17 cellular contexts compared by ENCODE assay signal in genomic region chr17:76582660-76583059, GRCh38. TPM values are rescaled to one million over a fixed set of nuclear protein-coding genes. Genes with fewer than 3 reads are reported as not detected.
DNase-seq lines count a peak whose midpoint lies in the region; TF ChIP-seq lines count a peak whose summit lies in the region.
"Had no signal": no experiment of that assay in that cellular context is flagged by ENCODE, and none has a peak within 500 bp of the region (broad histone marks: within the 10 kb centered on the region; RNA-seq: fewer than 3 reads in every experiment).

No MANE protein-coding gene starts in this region.

- H3K4me1 ChIP-seq in breast epithelium (peaks cover 0 to 7% of the 10 kb centered on the region in 2 donors), esophagus squamous epithelium (peaks cover 17 to 96% (median 20%) of the 10 kb centered on the region in 3 donors), tibial nerve (peaks cover 0 to 63% (median 19%) of the 10 kb centered on the region in 4 donors), esophagus muscularis mucosa (peaks cover 15 to 30% (median 27%) of the 10 kb centered on the region in 4 donors)

- H3K4me3 ChIP-seq in breast epithelium (no peak overlapping the region), esophagus squamous epithelium (peak overlapping the region in 1 of 4 donors; percentile 23), tibial nerve (no peak overlapping the region), esophagus muscularis mucosa (no peak overlapping the region)

- peak overlapping the region; percentile 58 to 65 for H3K27ac ChIP-seq in breast epithelium
- peak overlapping the region; percentile 74 to 92 (median 78) for H3K27ac ChIP-seq in esophagus squamous epithelium
- peak overlapping the region in 3 of 4 donors; percentile 61 to 95 (median 88) for H3K27ac ChIP-seq in tibial nerve
- H3K27ac ChIP-seq in esophagus muscularis mucosa (replicated peaks in 1 of 4): no peak overlapping the region

- 13% methylated on average over 3 of the region's 3 CpGs; no CpG with 5 or more reads in 1 of the 2 donors for WGBS in esophagus squamous epithelium, 2 donors
- 30 to 32% methylated on average over 3 of the region's 3 CpGs for WGBS in tibial nerve, 2 donors
- 37% methylated on average over 3 of the region's 3 CpGs for WGBS in esophagus muscularis mucosa

- no peak for TF ChIP-seq POLR2A in breast epithelium (IDR thresholded peaks at IDR 0.05)
- TF ChIP-seq POLR2A in esophagus squamous epithelium (IDR thresholded peaks at IDR 0.05): no peak
- peak in 1 of 2 donors; percentile 18 for TF ChIP-seq POLR2A in tibial nerve (IDR thresholded peaks at IDR 0.05)
- TF ChIP-seq POLR2A in esophagus muscularis mucosa (IDR thresholded peaks at IDR 0.05; ENCODE audit: low read depth): no peak

- TF ChIP-seq EP300 in tibial nerve (IDR thresholded peaks at IDR 0.05): peak in 1 of 2 donors; percentile 42
- no peak for TF ChIP-seq EP300 in esophagus muscularis mucosa (IDR thresholded peaks at IDR 0.05)

- H3K36me3 ChIP-seq in breast epithelium (no peaks in the 10 kb centered on the region), esophagus squamous epithelium (no peaks in the 10 kb centered on the region), tibial nerve (no peaks in the 10 kb centered on the region), esophagus muscularis mucosa (no peaks in the 10 kb centered on the region)

- TF ChIP-seq CTCF in breast epithelium (IDR thresholded peaks at IDR 0.05): no peak
- no peak for TF ChIP-seq CTCF in esophagus squamous epithelium (IDR thresholded peaks at IDR 0.05)
- no peak for TF ChIP-seq CTCF in tibial nerve (IDR thresholded peaks at IDR 0.05)
- no peak for TF ChIP-seq CTCF in esophagus muscularis mucosa (IDR thresholded peaks at IDR 0.05)

- no peaks in the 10 kb centered on the region for H3K9me3 ChIP-seq in breast epithelium
- no peaks in the 10 kb centered on the region for H3K9me3 ChIP-seq in esophagus squamous epithelium
- H3K9me3 ChIP-seq in tibial nerve: no peaks in the 10 kb centered on the region
- no peaks in the 10 kb centered on the region for H3K9me3 ChIP-seq in esophagus muscularis mucosa

- peaks cover 3 to 5% of the 10 kb centered on the region in 2 donors for H3K27me3 ChIP-seq in breast epithelium
- peaks cover 0 to 26% (median 0%) of the 10 kb centered on the region in 4 donors for H3K27me3 ChIP-seq in esophagus squamous epithelium
- peaks cover 0 to 5% of the 10 kb centered on the region in 2 donors for H3K27me3 ChIP-seq in tibial nerve
- H3K27me3 ChIP-seq in esophagus muscularis mucosa: peaks cover 0 to 33% (median 23%) of the 10 kb centered on the region in 4 donors

- DNase-seq in NCI-H2171 treated with DMSO at 0.1 percent for 48 hours (lab: John Stamatoyannopoulos, UW) (peak; percentile 25), NCI-H2171 (lab: John Stamatoyannopoulos, UW) (no peak), breast epithelium (ENCODE audit: low spot score in 2 of 2) (peak; percentile 50 to 70), esophagus squamous epithelium (lab: John Stamatoyannopoulos, UW) (no peak), tibial nerve (ENCODE audit: low spot score in 2 of 2) (no peak), SW 1271 (lab: John Stamatoyannopoulos, UW) (no peak), NCI-H187 (lab: John Stamatoyannopoulos, UW) (no peak), esophagus muscularis mucosa (ENCODE audit: extremely low spot score) (no peak)
- DNase-seq: C1 segment of cervical spinal cord, DMS 273 treated with DMSO at 0.1 percent for 48 hours, EL, KG1, NCI-H1105, NCI-H1930, NCI-H510A treated with DMSO at 0.1 percent for 48 hours, OCI-M1 had no signal

- intact Hi-C loops in breast epithelium (cut with DNase I; ENCODE audit: low total_unique reads) (loop anchor here (5.0 kb wide), 1 partner anchor 1040 kb away; no protein-coding TSS in a partner anchor), esophagus squamous epithelium (cut with DNase I) (no loop called here), esophagus muscularis mucosa (cut with DNase I) (no loop called here)

RNA-seq across cellular contexts. Expression of gene ST6GALNAC2, which starts 3.0 kb away (rescaled TPM):
- total RNA-seq in breast epithelium (10 to 100 TPM; 10.5 to 39.8 (median 12.0) TPM), esophagus squamous epithelium (10 to 100 TPM; 15.2 to 39.9 (median 29.5) TPM), tibial nerve (100 to 1,000 TPM in 1 of 4 donors, 10 to 100 TPM in 3; 58.5 to 128 (median 69.1) TPM), esophagus muscularis mucosa (10 to 100 TPM in 2 of 4 donors, 1 to 10 TPM in 2; 8.7 to 17.8 (median 13.3) TPM)

RNA-seq across cellular contexts. Expression of gene PRCD, which starts 42.8 kb away (rescaled TPM):
- total RNA-seq in breast epithelium: 1 to 10 TPM; 1.5 to 7.2 (median 4.9) TPM
- total RNA-seq in esophagus squamous epithelium: 1 to 10 TPM in 2 of 4 donors, under 1 TPM in 1, not detected in 1; 0.73 to 2.5 (median 1.4) TPM
- total RNA-seq in tibial nerve: 10 to 100 TPM in 3 of 4 donors, 1 to 10 TPM in 1; 6.6 to 23.5 (median 14.1) TPM
- total RNA-seq in esophagus muscularis mucosa: 1 to 10 TPM; 1.2 to 5.1 (median 3.8) TPM
- total RNA-seq: A172 had no signal

RNA-seq across cellular contexts. Expression of gene CYGB, which starts 45.2 kb away (rescaled TPM):
- total RNA-seq in breast epithelium (10 to 100 TPM in 2 of 3 donors, 1 to 10 TPM in 1; 5.9 to 37.4 (median 27.2) TPM), esophagus squamous epithelium (10 to 100 TPM in 2 of 4 donors, 1 to 10 TPM in 2; 1.3 to 12.8 (median 6.9) TPM), tibial nerve (10 to 100 TPM; 40.2 to 59.2 (median 48.8) TPM), esophagus muscularis mucosa (10 to 100 TPM; 10.8 to 23.5 (median 20.7) TPM)

Comparison
In these comparisons a context has a peak if more than half of its experiments do, and no peak if none do; other contexts are left out.
1. DNase-seq: peak in NCI-H2171 treated with DMSO at 0.1 percent for 48 hours (single experiment) and breast epithelium (2 of 2); none in NCI-H2171 (single experiment), esophagus squamous epithelium (single experiment), tibial nerve (0 of 2), SW 1271 (0 of 2), NCI-H187 (0 of 2) and esophagus muscularis mucosa (single experiment).
2. H3K27ac ChIP-seq: peak in breast epithelium (2 of 2), esophagus squamous epithelium (4 of 4) and tibial nerve (3 of 4); none in esophagus muscularis mucosa (0 of 4).